8 cellular contexts compared by ENCODE assay signal in genomic region chr12:1628671-1629337, GRCh38. TPM values are rescaled to one million over a fixed set of nuclear protein-coding genes. Genes with fewer than 3 reads are reported as not detected.
DNase-seq lines count a peak whose midpoint lies in the region; ATAC-seq and TF ChIP-seq lines count a peak whose summit lies in the region.

TSS of gene WNT5B (plus strand) at chr12:1629231. CDS start at chr12:1631355, 2,124 bp downstream.

- no peak for TF ChIP-seq CTCF in kidney epithelial cell (IDR thresholded peaks at IDR 0.05; ENCODE audit: insufficient read depth, low read length, poor library complexity, severe bottlenecking)

- peak within 1 kb of the TSS; percentile 78 for H3K4me3 Mint-ChIP-seq in activated naive CD8-positive, alpha-beta T cell
- peak within 1 kb of the TSS; percentile 55 to 80 for H3K4me3 Mint-ChIP-seq in stimulated activated naive CD8-positive, alpha-beta T cell treated with anti-CD3 and anti-CD28 coated beads, Interleukin-15, amount 100 ng/mL, for 72 hours

- no peaks in the 10 kb centered on the region for H3K36me3 Mint-ChIP-seq in activated naive CD8-positive, alpha-beta T cell

- H3K27me3 Mint-ChIP-seq in activated naive CD8-positive, alpha-beta T cell = peaks cover 21% of the 10 kb centered on the region
- peaks cover 70% of the 10 kb centered on the region for H3K27me3 Mint-ChIP-seq in stimulated activated naive CD8-positive, alpha-beta T cell treated with anti-CD3 and anti-CD28 coated beads, Interleukin-15, amount 100 ng/mL, for 72 hours

- no peaks in the 10 kb centered on the region for H3K36me3 ChIP-seq in kidney epithelial cell (ENCODE audit: control insufficient read depth, insufficient read depth, low read length)

- peak; percentile 50 for DNase-seq in NCI-H82 (lab: John Stamatoyannopoulos, UW)
- no peak for DNase-seq in NCI-H82 treated with DMSO at 0.1 percent for 48 hours (lab: John Stamatoyannopoulos, UW; ENCODE audit: unreplicated experiment)
- DNase-seq in kidney epithelial cell (ENCODE audit: low read depth) = no peak
- no peak for DNase-seq in stimulated activated naive CD8-positive, alpha-beta T cell treated with anti-CD3 and anti-CD28 coated beads, Interleukin-15, amount 100 ng/mL, for 72 hours
- DNase-seq in SHP77 (lab: John Stamatoyannopoulos, UW) = no peak

- H3K27ac Mint-ChIP-seq in activated naive CD8-positive, alpha-beta T cell = no peak within 1 kb of the TSS
- H3K27ac Mint-ChIP-seq in stimulated activated naive CD8-positive, alpha-beta T cell treated with anti-CD3 and anti-CD28 coated beads, Interleukin-15, amount 100 ng/mL, for 72 hours = peak within 1 kb of the TSS in 1 of 2 donors; percentile 38

- H3K9me3 Mint-ChIP-seq in activated naive CD8-positive, alpha-beta T cell (ENCODE audit: low read depth) = no peaks in the 10 kb centered on the region
- H3K9me3 Mint-ChIP-seq in stimulated activated naive CD8-positive, alpha-beta T cell treated with anti-CD3 and anti-CD28 coated beads, Interleukin-15, amount 100 ng/mL, for 72 hours = no peaks in the 10 kb centered on the region

- peak within 1 kb of the TSS; percentile 36 for H3K4me3 ChIP-seq in kidney epithelial cell (ENCODE audit: low read depth, low read length)

- peaks cover 19% of the 10 kb centered on the region for H3K27me3 ChIP-seq in kidney epithelial cell (ENCODE audit: control insufficient read depth, insufficient read depth, low read length)

- no peak for ATAC-seq in stimulated activated naive CD8-positive, alpha-beta T cell treated with anti-CD3 and anti-CD28 coated beads, Interleukin-15, amount 100 ng/mL, for 72 hours
- ATAC-seq in HG03045 (IDR thresholded peaks at IDR 0.05; ENCODE audit: unreplicated experiment) (no peak), HG03135 (IDR thresholded peaks at IDR 0.05; ENCODE audit: unreplicated experiment) (no peak)

- peaks cover 12% of the 10 kb centered on the region for H3K4me1 Mint-ChIP-seq in activated naive CD8-positive, alpha-beta T cell (ENCODE audit: low read depth)
- peaks cover 25% of the 10 kb centered on the region for H3K4me1 Mint-ChIP-seq in stimulated activated naive CD8-positive, alpha-beta T cell treated with anti-CD3 and anti-CD28 coated beads, Interleukin-15, amount 100 ng/mL, for 72 hours

RNA-seq across cellular contexts. Expression of gene WNT5B, which starts in this region (rescaled TPM):
- 26.4 and 28.5 TPM in 2 replicates for total RNA-seq in kidney epithelial cell
